Comparison of ENCODE assay signal across 1 cellular context in the genomic region with DNA sequence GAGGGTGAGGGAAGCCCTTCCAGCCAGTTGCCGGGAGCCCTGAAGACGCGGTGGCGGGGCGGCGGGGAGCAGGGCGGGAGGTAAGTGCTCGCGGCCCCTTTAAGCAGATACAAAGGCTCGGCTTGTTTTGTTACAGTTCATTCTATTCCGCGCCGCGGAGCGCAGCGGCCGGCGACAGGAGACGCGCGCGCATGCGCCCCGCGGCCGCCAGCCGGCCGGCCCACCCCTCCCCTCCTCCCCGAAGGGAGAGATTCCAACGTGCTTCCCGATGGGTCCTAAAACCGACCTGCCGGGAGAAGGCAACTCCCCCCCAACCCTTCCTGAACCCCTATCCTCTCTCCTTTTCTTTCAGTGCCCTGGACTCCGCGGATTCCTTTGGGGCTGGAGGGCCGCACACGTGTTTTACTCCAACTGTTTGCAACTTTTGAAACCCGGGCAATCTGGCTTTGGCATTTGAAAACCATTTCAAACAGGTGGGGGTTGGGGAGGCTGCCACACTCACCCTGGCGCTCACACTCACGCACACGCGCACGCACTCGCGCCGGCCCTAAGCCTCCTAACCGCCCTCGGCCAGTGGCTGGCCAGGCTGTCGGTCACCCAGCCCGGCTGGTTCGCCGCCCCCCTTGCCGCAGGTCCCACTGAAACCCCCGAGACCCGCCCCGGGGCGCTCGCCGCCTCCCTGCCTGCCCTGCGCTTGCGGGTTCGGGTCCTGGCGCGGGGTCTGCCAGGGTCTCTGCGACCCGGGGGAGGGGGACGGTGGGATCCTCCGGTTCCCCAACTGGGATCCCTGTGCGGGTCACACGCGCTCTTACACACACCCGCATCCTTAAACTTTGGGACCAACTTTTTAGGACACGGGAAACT.
A peak's percentile ranks its signal among the peaks of the same experiment; 100 is the strongest.
TF ChIP-seq lines count a peak whose summit lies in the region.

TSS of gene MAGI1 (minus strand) at position 193 of the 864 bp plus-strand sequence. CDS start 610 bp downstream, outside the sequence.

TF ChIP-seq in GM12878, 131 proteins besides CTCF, POLR2A, EP300 and RAD21:
- TF ChIP-seq PBX3 (IDR thresholded peaks at IDR 0.05; ENCODE audit: insufficient replicate concordance, low read depth, low read length) (peak; percentile 13), STAT1 (conservative IDR thresholded peaks at IDR 0.05) (no peak), NRF1 (conservative IDR thresholded peaks at IDR 0.05; ENCODE audit: low read depth, low read length) (peak; percentile 50), TCF12 (IDR thresholded peaks at IDR 0.05; ENCODE audit: low read depth, low read length) (0 out of 2 replicates have a peak, but pooled peaks have one; percentile 10)
- TF ChIP-seq, protein P1, sequence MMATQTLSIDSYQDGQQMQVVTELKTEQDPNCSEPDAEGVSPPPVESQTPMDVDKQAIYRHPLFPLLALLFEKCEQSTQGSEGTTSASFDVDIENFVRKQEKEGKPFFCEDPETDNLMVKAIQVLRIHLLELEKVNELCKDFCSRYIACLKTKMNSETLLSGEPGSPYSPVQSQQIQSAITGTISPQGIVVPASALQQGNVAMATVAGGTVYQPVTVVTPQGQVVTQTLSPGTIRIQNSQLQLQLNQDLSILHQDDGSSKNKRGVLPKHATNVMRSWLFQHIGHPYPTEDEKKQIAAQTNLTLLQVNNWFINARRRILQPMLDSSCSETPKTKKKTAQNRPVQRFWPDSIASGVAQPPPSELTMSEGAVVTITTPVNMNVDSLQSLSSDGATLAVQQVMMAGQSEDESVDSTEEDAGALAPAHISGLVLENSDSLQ (IDR thresholded peaks at IDR 0.05), result peak; percentile 73
